In genomic region chr3:193488741-193489140, GRCh38 we compare ENCODE assay signal across 32 cellular contexts.
"Had no signal": no experiment of that assay in that cellular context is flagged by ENCODE, and none has a peak within 500 bp of the region (broad histone marks: within the 10 kb centered on the region; RNA-seq: fewer than 3 reads in every experiment).

No MANE protein-coding gene starts in this region.

- H3K27ac Mint-ChIP-seq: activated CD4-positive, alpha-beta memory T cell treated with anti-CD3 and anti-CD28 coated beads for 36 hours; activated CD4-positive, alpha-beta T cell treated with anti-CD3 and anti-CD28 coated beads for 36 hours; activated naive CD4-positive, alpha-beta T cell treated with anti-CD3 and anti-CD28 coated beads for 36 hours; activated T-helper 1 cell treated with anti-CD3 and anti-CD28 coated beads, Interleukin-12 subunit alpha, Interleukin-12 subunit beta, Interleukin-2, Interleukin-4 antibody, amounts not matched to agents 30 ng/mL and 10 ng/mL and 1 ng/mL, durations not matched to agents 14 hours and 24 hours and 36 hours; T-helper 1 cell treated with Interleukin-12 subunit alpha and Interleukin-12 subunit beta and Interleukin-4 antibody, amounts not matched to agents 30 μg/mL and 1 μg/mL, for 36 hours; T-helper 2 cell treated with Interferon-gamma antibody and Interleukin-4, amounts not matched to agents 5 μg/mL and 100 μg/mL, for 36 hours; WTC11 had no signal

- H3K4me3 ChIP-seq: adrenal gland, body of pancreas, MG63, SJSA1 had no signal

- DNase-seq: activated CD4-positive, alpha-beta memory T cell treated with anti-CD3 and anti-CD28 coated beads for 36 hours; activated CD4-positive, alpha-beta T cell treated with anti-CD3 and anti-CD28 coated beads for 36 hours; activated CD4-positive, alpha-beta T cell treated with anti-CD3 and anti-CD28 coated beads, Interleukin-2, amount 50 U/mL, for 1 hour; activated CD8-positive, alpha-beta memory T cell treated with anti-CD3 and anti-CD28 coated beads, Interleukin-2, amount 50 U/mL, for 4 hours; activated gamma-delta T cell treated with Interleukin-2 at 50 U/mL for 16 hours; activated naive CD4-positive, alpha-beta T cell treated with anti-CD3 and anti-CD28 coated beads for 36 hours; activated T-cell treated with anti-CD3 and anti-CD28 coated beads for 4 hours; activated T-cell treated with anti-CD3 and anti-CD28 coated beads, Interleukin-2, amount 50 U/mL, for 4 hours; adrenal gland; body of pancreas; caudate nucleus; cerebellar nuclear complex; MG63; NCI-H1105; NCI-H1417 treated with DMSO at 0.1 percent for 48 hours; NCI-H187 treated with DMSO at 0.1 percent for 48 hours; NCI-H2081; NCI-H2171 treated with DMSO at 0.1 percent for 48 hours; NCI-H2227 treated with DMSO at 0.1 percent for 48 hours; NCI-H446; NCI-H510A treated with DMSO at 0.1 percent for 48 hours; RPMI8226; SHP77 treated with DMSO at 0.1 percent for 48 hours; SK-N-SH had no signal

- ATAC-seq: activated CD4-positive, alpha-beta T cell treated with anti-CD3 and anti-CD28 coated beads for 36 hours; activated CD4-positive, CD25-positive, alpha-beta regulatory T cell treated with anti-CD3 and anti-CD28 coated beads, Interleukin-2, amount 50 U/mL, for 24 hours; activated naive CD4-positive, alpha-beta T cell treated with anti-CD3 and anti-CD28 coated beads, Interleukin-2, amount 50 U/mL, for 72 hours; activated T-cell treated with anti-CD3 and anti-CD28 coated beads, Interleukin-2, amount 50 U/mL, for 4 hours; body of pancreas; Panc1; WTC11 had no signal

- H3K36me3 Mint-ChIP-seq: activated CD4-positive, alpha-beta memory T cell treated with anti-CD3 and anti-CD28 coated beads for 36 hours; activated naive CD4-positive, alpha-beta T cell treated with anti-CD3 and anti-CD28 coated beads, Interleukin-2, amount 50 U/mL, for 72 hours; WTC11 had no signal

- H3K36me3 ChIP-seq: adrenal gland, MG63, SJSA1 had no signal

- H3K4me1 ChIP-seq: adrenal gland, SJSA1 had no signal

- H3K27me3 Mint-ChIP-seq: activated CD4-positive, alpha-beta memory T cell treated with anti-CD3 and anti-CD28 coated beads for 36 hours had no signal

- H3K9me3 ChIP-seq: adrenal gland, body of pancreas, MG63, SJSA1, SK-N-SH had no signal

- H3K9me3 Mint-ChIP-seq: activated CD4-positive, alpha-beta memory T cell treated with anti-CD3 and anti-CD28 coated beads for 36 hours; activated naive CD4-positive, alpha-beta T cell treated with anti-CD3 and anti-CD28 coated beads for 36 hours; activated naive CD4-positive, alpha-beta T cell treated with anti-CD3 and anti-CD28 coated beads, Interleukin-2, amount 50 U/mL, for 72 hours; activated T-cell treated with anti-CD3 and anti-CD28 coated beads, Interleukin-2, amount 50 U/mL, for 4 hours; activated T-helper 1 cell treated with anti-CD3 and anti-CD28 coated beads, Interleukin-12 subunit alpha, Interleukin-12 subunit beta, Interleukin-2, Interleukin-4 antibody, amounts not matched to agents 30 ng/mL and 10 ng/mL and 1 ng/mL, durations not matched to agents 14 hours and 24 hours and 36 hours; T-helper 1 cell treated with Interleukin-12 subunit alpha and Interleukin-12 subunit beta and Interleukin-4 antibody, amounts not matched to agents 30 μg/mL and 1 μg/mL, for 36 hours; T-helper 2 cell treated with Interferon-gamma antibody and Interleukin-4, amounts not matched to agents 5 μg/mL and 100 μg/mL, for 36 hours; WTC11 had no signal

- H3K27ac ChIP-seq: adrenal gland, body of pancreas, SJSA1 had no signal

- H3K4me1 Mint-ChIP-seq: activated CD4-positive, alpha-beta T cell treated with anti-CD3 and anti-CD28 coated beads for 36 hours; WTC11 had no signal

- H3K4me3 Mint-ChIP-seq: activated CD4-positive, alpha-beta memory T cell treated with anti-CD3 and anti-CD28 coated beads for 36 hours; activated CD4-positive, alpha-beta T cell treated with anti-CD3 and anti-CD28 coated beads for 36 hours; activated naive CD4-positive, alpha-beta T cell treated with anti-CD3 and anti-CD28 coated beads for 36 hours; activated T-cell treated with anti-CD3 and anti-CD28 coated beads, Interleukin-2, amount 50 U/mL, for 4 hours; activated T-helper 1 cell treated with anti-CD3 and anti-CD28 coated beads, Interleukin-12 subunit alpha, Interleukin-12 subunit beta, Interleukin-2, Interleukin-4 antibody, amounts not matched to agents 30 ng/mL and 10 ng/mL and 1 ng/mL, durations not matched to agents 14 hours and 24 hours and 36 hours; T-helper 1 cell treated with Interleukin-12 subunit alpha and Interleukin-12 subunit beta and Interleukin-4 antibody, amounts not matched to agents 30 μg/mL and 1 μg/mL, for 36 hours; T-helper 2 cell treated with Interferon-gamma antibody and Interleukin-4, amounts not matched to agents 5 μg/mL and 100 μg/mL, for 36 hours; WTC11 had no signal

- H3K27me3 ChIP-seq: adrenal gland, body of pancreas, SJSA1 had no signal
